Comparison of ENCODE assay signal across 10 cellular contexts in genomic region chr11:130389315-130389935, GRCh38. TPM values are rescaled to one million over a fixed set of nuclear protein-coding genes. Genes with fewer than 3 reads are reported as not detected.
A peak's percentile ranks its signal among the peaks of the same experiment; 100 is the strongest.
DNase-seq lines count a peak whose midpoint lies in the region; ATAC-seq lines count a peak whose summit lies in the region.
"Had no signal": no experiment of that assay in that cellular context is flagged by ENCODE, and none has a peak within 500 bp of the region (broad histone marks: within the 10 kb centered on the region; RNA-seq: fewer than 3 reads in every experiment).

No MANE protein-coding gene starts in this region.

- no peaks in the 10 kb centered on the region for H3K9me3 ChIP-seq in stomach smooth muscle (ENCODE audit: control insufficient read depth in 2 of 2, low read length in 2 of 2)

- no peaks in the 10 kb centered on the region for H3K36me3 Mint-ChIP-seq in activated naive CD8-positive, alpha-beta T cell treated with anti-CD3 and anti-CD28 coated beads for 36 hours
- H3K36me3 Mint-ChIP-seq in activated T-helper 1 cell treated with anti-CD3 and anti-CD28 coated beads, Interleukin-12 subunit alpha, Interleukin-12 subunit beta, Interleukin-2, Interleukin-4 antibody, amounts not matched to agents 30 ng/mL and 10 ng/mL and 1 ng/mL, durations not matched to agents 14 hours and 24 hours and 36 hours (ENCODE audit: low read depth) = no peaks in the 10 kb centered on the region

- no peaks in the 10 kb centered on the region for H3K36me3 ChIP-seq in stomach smooth muscle (ENCODE audit: control insufficient read depth in 2 of 2, insufficient read depth in 2 of 2, low read length in 2 of 2)

- ATAC-seq in GM19467 (IDR thresholded peaks at IDR 0.05; ENCODE audit: unreplicated experiment) = no peak

- peak; percentile 29 for DNase-seq in activated T-cell treated with anti-CD3 and anti-CD28 coated beads, Interleukin-2, amount 50 U/mL, for 1 hour
- DNase-seq in activated T-cell treated with anti-CD3 and anti-CD28 coated beads for 4 hours (no peak), iris pigment epithelial cell (ENCODE audit: low read depth) (peak; percentile 41)
- DNase-seq in activated naive CD8-positive, alpha-beta T cell treated with anti-CD3 and anti-CD28 coated beads for 36 hours = peak; percentile 9
- DNase-seq in central memory CD4-positive, alpha-beta T cell = no peak
- no peak for DNase-seq in activated T-helper 1 cell treated with anti-CD3 and anti-CD28 coated beads, Interleukin-12 subunit alpha, Interleukin-12 subunit beta, Interleukin-2, Interleukin-4 antibody, amounts not matched to agents 30 ng/mL and 10 ng/mL and 1 ng/mL, durations not matched to agents 14 hours and 24 hours and 36 hours (ENCODE audit: low spot score)
- DNase-seq: activated naive CD4-positive, alpha-beta T cell had no signal

- no peak overlapping the region for H3K4me3 ChIP-seq in stomach smooth muscle (ENCODE audit: low read length in 2 of 2)

- no peaks in the 10 kb centered on the region for H3K27me3 ChIP-seq in stomach smooth muscle (ENCODE audit: control insufficient read depth in 1 of 2, insufficient read depth in 2 of 2, low read length in 2 of 2)

- H3K27ac ChIP-seq in stomach smooth muscle (ENCODE audit: low read length) = peak overlapping the region; percentile 85
- H3K27ac ChIP-seq: HL-60 had no signal

- peak overlapping the region; percentile 33 for H3K4me3 Mint-ChIP-seq in activated naive CD8-positive, alpha-beta T cell treated with anti-CD3 and anti-CD28 coated beads for 36 hours
- no peak overlapping the region for H3K4me3 Mint-ChIP-seq in activated T-helper 1 cell treated with anti-CD3 and anti-CD28 coated beads, Interleukin-12 subunit alpha, Interleukin-12 subunit beta, Interleukin-2, Interleukin-4 antibody, amounts not matched to agents 30 ng/mL and 10 ng/mL and 1 ng/mL, durations not matched to agents 14 hours and 24 hours and 36 hours

- H3K4me1 ChIP-seq in stomach smooth muscle (ENCODE audit: control insufficient read depth, insufficient read depth, low read length) = peaks cover 34% of the 10 kb centered on the region

- peak overlapping the region in 1 of 2 donors; percentile 43 for H3K9ac ChIP-seq in stomach smooth muscle (ENCODE audit: low read length in 2 of 2)

- H3K9me3 Mint-ChIP-seq in activated naive CD8-positive, alpha-beta T cell treated with anti-CD3 and anti-CD28 coated beads for 36 hours = no peaks in the 10 kb centered on the region
- H3K9me3 Mint-ChIP-seq in activated T-helper 1 cell treated with anti-CD3 and anti-CD28 coated beads, Interleukin-12 subunit alpha, Interleukin-12 subunit beta, Interleukin-2, Interleukin-4 antibody, amounts not matched to agents 30 ng/mL and 10 ng/mL and 1 ng/mL, durations not matched to agents 14 hours and 24 hours and 36 hours = no peaks in the 10 kb centered on the region

- H3K27ac Mint-ChIP-seq in activated naive CD8-positive, alpha-beta T cell treated with anti-CD3 and anti-CD28 coated beads for 36 hours = no peak overlapping the region
- H3K27ac Mint-ChIP-seq in activated T-helper 1 cell treated with anti-CD3 and anti-CD28 coated beads, Interleukin-12 subunit alpha, Interleukin-12 subunit beta, Interleukin-2, Interleukin-4 antibody, amounts not matched to agents 30 ng/mL and 10 ng/mL and 1 ng/mL, durations not matched to agents 14 hours and 24 hours and 36 hours = no peak overlapping the region

- H3K4me1 Mint-ChIP-seq in activated naive CD8-positive, alpha-beta T cell treated with anti-CD3 and anti-CD28 coated beads for 36 hours = peaks cover 16% of the 10 kb centered on the region
- peaks cover 13% of the 10 kb centered on the region for H3K4me1 Mint-ChIP-seq in activated T-helper 1 cell treated with anti-CD3 and anti-CD28 coated beads, Interleukin-12 subunit alpha, Interleukin-12 subunit beta, Interleukin-2, Interleukin-4 antibody, amounts not matched to agents 30 ng/mL and 10 ng/mL and 1 ng/mL, durations not matched to agents 14 hours and 24 hours and 36 hours (ENCODE audit: low read depth)

- intact Hi-C loops in activated T-helper 1 cell treated with anti-CD3 and anti-CD28 coated beads, Interleukin-12 subunit alpha, Interleukin-12 subunit beta, Interleukin-2, Interleukin-4 antibody, amounts not matched to agents 30 ng/mL and 10 ng/mL and 1 ng/mL, durations not matched to agents 14 hours and 24 hours and 36 hours (cut with micrococcal nuclease) = loop anchor here (1.0 kb wide), 2 partner anchors 42 to 73 kb away; no protein-coding TSS in a partner anchor

- peaks cover 3% of the 10 kb centered on the region for H3K27me3 Mint-ChIP-seq in activated naive CD8-positive, alpha-beta T cell treated with anti-CD3 and anti-CD28 coated beads for 36 hours
- H3K27me3 Mint-ChIP-seq in activated T-helper 1 cell treated with anti-CD3 and anti-CD28 coated beads, Interleukin-12 subunit alpha, Interleukin-12 subunit beta, Interleukin-2, Interleukin-4 antibody, amounts not matched to agents 30 ng/mL and 10 ng/mL and 1 ng/mL, durations not matched to agents 14 hours and 24 hours and 36 hours (ENCODE audit: insufficient read depth) = peaks cover 8% of the 10 kb centered on the region

RNA-seq across cellular contexts. Expression of gene ADAMTS8, which starts 39.0 kb away (rescaled TPM):
- total RNA-seq in activated naive CD8-positive, alpha-beta T cell treated with anti-CD3 and anti-CD28 coated beads for 36 hours = not detected
- total RNA-seq in activated T-helper 1 cell treated with anti-CD3 and anti-CD28 coated beads, Interleukin-12 subunit alpha, Interleukin-12 subunit beta, Interleukin-2, Interleukin-4 antibody, amounts not matched to agents 30 ng/mL and 10 ng/mL and 1 ng/mL, durations not matched to agents 14 hours and 24 hours and 36 hours = not detected in 2 replicates

RNA-seq across cellular contexts. Expression of gene ADAMTS15, which starts 59.0 kb away (rescaled TPM):
- not detected for total RNA-seq in activated naive CD8-positive, alpha-beta T cell treated with anti-CD3 and anti-CD28 coated beads for 36 hours
- total RNA-seq in activated T-helper 1 cell treated with anti-CD3 and anti-CD28 coated beads, Interleukin-12 subunit alpha, Interleukin-12 subunit beta, Interleukin-2, Interleukin-4 antibody, amounts not matched to agents 30 ng/mL and 10 ng/mL and 1 ng/mL, durations not matched to agents 14 hours and 24 hours and 36 hours = 0.02 TPM in 1 of 2 replicates, not detected in the other

Comparison
In these comparisons a context has a peak if more than half of its experiments do, and no peak if none do; other contexts are left out.
1. DNase-seq: peak in activated T-cell treated with anti-CD3 and anti-CD28 coated beads, Interleukin-2, amount 50 U/mL, for 1 hour (single experiment), activated naive CD8-positive, alpha-beta T cell treated with anti-CD3 and anti-CD28 coated beads for 36 hours (single experiment) and iris pigment epithelial cell (single experiment); none in activated T-cell treated with anti-CD3 and anti-CD28 coated beads for 4 hours (single experiment), central memory CD4-positive, alpha-beta T cell (single experiment) and activated T-helper 1 cell treated with anti-CD3 and anti-CD28 coated beads, Interleukin-12 subunit alpha, Interleukin-12 subunit beta, Interleukin-2, Interleukin-4 antibody, amounts not matched to agents 30 ng/mL and 10 ng/mL and 1 ng/mL, durations not matched to agents 14 hours and 24 hours and 36 hours (single experiment).